ENCODE assay signal across 18 cellular contexts in genomic region chr18:49381267-49381865, GRCh38.
DNase-seq lines count a peak whose midpoint lies in the region; ATAC-seq, FAIRE-seq and TF ChIP-seq lines count a peak whose summit lies in the region.
"Had no signal": no experiment of that assay in that cellular context is flagged by ENCODE, and none has a peak within 500 bp of the region (broad histone marks: within the 10 kb centered on the region; RNA-seq: fewer than 3 reads in every experiment).

No MANE protein-coding gene starts in this region.

- no peak overlapping the region for H3K27ac ChIP-seq in left ventricle myocardium inferior (replicated peaks)
- H3K27ac ChIP-seq in hepatocyte, result no peak overlapping the region
- H3K27ac ChIP-seq: 22Rv1, A549, C4-2B had no signal

- H3K36me3 ChIP-seq in left ventricle myocardium inferior, result peaks cover 26% of the 10 kb centered on the region
- H3K36me3 ChIP-seq in bronchial epithelial cell (ENCODE audit: control insufficient read depth, insufficient read depth, low read length), result no peaks in the 10 kb centered on the region
- no peaks in the 10 kb centered on the region for H3K36me3 ChIP-seq in hepatocyte (replicated peaks; ENCODE audit: insufficient read depth, low read depth)

- TF ChIP-seq POLR2A in GM12891 (IDR thresholded peaks at IDR 0.05; ENCODE audit: low read depth, low read length), result no peak

- H3K4me3 ChIP-seq in left ventricle myocardium inferior, result no peak overlapping the region
- no peak overlapping the region for H3K4me3 ChIP-seq in bronchial epithelial cell (ENCODE audit: low read depth, low read length)
- no peak overlapping the region for H3K4me3 ChIP-seq in hepatocyte
- H3K4me3 ChIP-seq: A549 had no signal

- intact Hi-C loops in Right ventricle myocardium inferior (cut with DNase I) (no loop called here), left ventricle myocardium inferior (cut with micrococcal nuclease) (no loop called here)

- no peak for TF ChIP-seq CTCF in left ventricle myocardium inferior (IDR thresholded peaks at IDR 0.05; ENCODE audit: borderline replicate concordance)
- TF ChIP-seq CTCF in bronchial epithelial cell (IDR thresholded peaks at IDR 0.05; ENCODE audit: insufficient read depth, low read length, severe bottlenecking), result no peak
- no peak for TF ChIP-seq CTCF in hepatocyte (IDR thresholded peaks at IDR 0.05; ENCODE audit: poor library complexity)
- TF ChIP-seq CTCF in GM20000 (IDR thresholded peaks at IDR 0.05; ENCODE audit: extremely low read depth, missing control alignments), result no peak

- H4K20me1 ChIP-seq in hepatocyte (ENCODE audit: insufficient read depth, poor library complexity, severe bottlenecking), result no peaks in the 10 kb centered on the region

- peak; percentile 59 for ATAC-seq in Right ventricle myocardium inferior
- ATAC-seq: A549 had no signal

- H3K79me2 ChIP-seq in hepatocyte, result no peaks in the 10 kb centered on the region

- DNase-seq in Right ventricle myocardium inferior (ENCODE audit: missing footprints), result no peak
- no peak for DNase-seq in left ventricle myocardium inferior
- no peak for DNase-seq in GM12891 (ENCODE audit: insufficient read length, low spot score)
- DNase-seq in bronchial epithelial cell (ENCODE audit: low read depth), result no peak
- peak; percentile 34 for DNase-seq in myocyte (ENCODE audit: low read depth)
- DNase-seq in hepatocyte (ENCODE audit: low spot score), result no peak
- no peak for DNase-seq in GM20000 (ENCODE audit: low spot score)
- DNase-seq: AML-193; Caco-2; CD4-positive, alpha-beta T cell; GOT3; H7 had no signal

- H3K4me2 ChIP-seq in hepatocyte, result no peak overlapping the region
- H3K4me2 ChIP-seq: A549 had no signal

- H3K27me3 ChIP-seq in left ventricle myocardium inferior (ENCODE audit: low read depth) (no peaks in the 10 kb centered on the region), bronchial epithelial cell (ENCODE audit: control insufficient read depth, insufficient read depth, low read length) (no peaks in the 10 kb centered on the region), hepatocyte (no peaks in the 10 kb centered on the region)

- 89% methylated on average over 4 of the region's 4 CpGs for whole genome bisulfite sequencing in hepatocyte (ENCODE audit: low lambda C conversion rate, missing lambda C conversion rate)

- FAIRE-seq in GM12891 (lab: Jason Lieb, UNC) (peak; percentile 38), bronchial epithelial cell (lab: Jason Lieb, UNC) (peak; percentile 23)
- FAIRE-seq: A549, G401.6, GM12892, GM18507 had no signal

- no peak overlapping the region for H2AFZ ChIP-seq in hepatocyte

- H3K4me1 ChIP-seq in left ventricle myocardium inferior (peaks cover 8% of the 10 kb centered on the region), hepatocyte (ENCODE audit: insufficient read depth) (no peaks in the 10 kb centered on the region)
- H3K4me1 ChIP-seq: A549, Caco-2 had no signal

- no peaks in the 10 kb centered on the region for H3K9me2 ChIP-seq in hepatocyte (replicated peaks; ENCODE audit: insufficient read depth)

- peaks cover 12% of the 10 kb centered on the region for H3K9me3 ChIP-seq in left ventricle myocardium inferior (replicated peaks)
- no peaks in the 10 kb centered on the region for H3K9me3 ChIP-seq in hepatocyte (ENCODE audit: low read depth)
- H3K9me3 ChIP-seq: A549, Caco-2 had no signal

TF ChIP-seq in GM12891, 5 proteins besides CTCF, POLR2A, EP300 and RAD21:
- TF ChIP-seq PAX5 (IDR thresholded peaks at IDR 0.05; ENCODE audit: insufficient read depth, low read length, severe bottlenecking) (no peak), SPI1 (IDR thresholded peaks at IDR 0.05; ENCODE audit: low read depth, low read length) (no peak), POU2F2 (IDR thresholded peaks at IDR 0.05; ENCODE audit: low read depth, low read length) (no peak), POLR2AphosphoS5 (IDR thresholded peaks at IDR 0.05; ENCODE audit: low read depth, low read length) (no peak), TAF1 (IDR thresholded peaks at IDR 0.05; ENCODE audit: low read depth, low read length) (no peak)
